In genomic region chr3:52442409-52443267, GRCh38 we compare ENCODE assay signal across 1 cellular context.
TF ChIP-seq lines count a peak whose summit lies in the region.

No MANE protein-coding gene starts in this region.

TF ChIP-seq in HepG2, 621 proteins besides CTCF, POLR2A, EP300 and RAD21:
- TF ChIP-seq ZNF589 (CRISPR knock-in tag; conservative IDR thresholded peaks at IDR 0.05) = no peak
- TF ChIP-seq MNT (IDR thresholded peaks at IDR 0.05) = 0 out of 2 replicates have a peak, but pooled peaks have one; percentile 4
- no peak for TF ChIP-seq ZBTB7A (CRISPR knock-in tag; IDR thresholded peaks at IDR 0.05)
- TF ChIP-seq SIN3B (IDR thresholded peaks at IDR 0.05; ENCODE audit: low read length) = no peak
